2 cellular contexts compared by ENCODE assay signal in genomic region chr19:13159713-13160112, GRCh38.
TF ChIP-seq lines count a peak whose summit lies in the region.

No MANE protein-coding gene starts in this region.

TF ChIP-seq in HepG2, 621 proteins besides CTCF, POLR2A, EP300 and RAD21:
- TF ChIP-seq ZNF121 (CRISPR knock-in tag; IDR thresholded peaks at IDR 0.05) (peak; percentile 81), ZSCAN20 (CRISPR knock-in tag; IDR thresholded peaks at IDR 0.05; ENCODE audit: borderline replicate concordance) (no peak)
- TF ChIP-seq, protein P1, sequence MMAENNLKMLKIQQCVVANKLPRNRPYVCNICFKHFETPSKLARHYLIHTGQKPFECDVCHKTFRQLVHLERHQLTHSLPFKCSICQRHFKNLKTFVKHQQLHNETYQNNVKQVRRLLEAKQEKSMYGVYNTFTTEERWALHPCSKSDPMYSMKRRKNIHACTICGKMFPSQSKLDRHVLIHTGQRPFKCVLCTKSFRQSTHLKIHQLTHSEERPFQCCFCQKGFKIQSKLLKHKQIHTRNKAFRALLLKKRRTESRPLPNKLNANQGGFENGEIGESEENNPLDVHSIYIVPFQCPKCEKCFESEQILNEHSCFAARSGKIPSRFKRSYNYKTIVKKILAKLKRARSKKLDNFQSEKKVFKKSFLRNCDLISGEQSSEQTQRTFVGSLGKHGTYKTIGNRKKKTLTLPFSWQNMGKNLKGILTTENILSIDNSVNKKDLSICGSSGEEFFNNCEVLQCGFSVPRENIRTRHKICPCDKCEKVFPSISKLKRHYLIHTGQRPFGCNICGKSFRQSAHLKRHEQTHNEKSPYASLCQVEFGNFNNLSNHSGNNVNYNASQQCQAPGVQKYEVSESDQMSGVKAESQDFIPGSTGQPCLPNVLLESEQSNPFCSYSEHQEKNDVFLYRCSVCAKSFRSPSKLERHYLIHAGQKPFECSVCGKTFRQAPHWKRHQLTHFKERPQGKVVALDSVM (CRISPR knock-in tag; IDR thresholded peaks at IDR 0.05) = peak; percentile 77

TF ChIP-seq in WTC11, 78 proteins besides CTCF, POLR2A, EP300 and RAD21:
- TF ChIP-seq ZNF121 (CRISPR knock-in tag; IDR thresholded peaks at IDR 0.05) (peak; percentile 96), OVOL2 (CRISPR knock-in tag; IDR thresholded peaks at IDR 0.05; ENCODE audit: borderline replicate concordance) (no peak), ELF4 (CRISPR knock-in tag; IDR thresholded peaks at IDR 0.05; ENCODE audit: low read depth) (no peak), ZNF671 (CRISPR knock-in tag; IDR thresholded peaks at IDR 0.05) (no peak)
